In the genomic region with DNA sequence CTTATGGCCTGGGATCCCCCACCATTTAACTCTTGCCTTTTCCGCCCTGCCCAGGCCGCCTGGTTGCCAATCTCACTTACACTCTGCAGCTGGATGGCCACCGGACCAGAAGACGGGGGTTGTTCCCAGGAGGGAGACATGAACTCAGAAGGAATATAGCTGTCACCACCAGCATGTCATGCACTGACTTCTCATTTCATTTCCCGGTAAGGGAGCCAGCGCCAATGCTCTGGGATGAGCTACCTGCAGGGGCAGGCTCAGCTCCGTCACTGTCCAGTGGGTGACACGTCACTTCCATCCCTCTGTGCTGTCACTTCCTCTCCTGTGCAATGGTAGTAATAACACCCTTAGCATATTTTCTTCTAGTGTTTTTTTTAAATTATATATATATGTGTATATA, we compare ENCODE assay signal across 1 cellular context.
TF ChIP-seq lines count a peak whose summit lies in the region.

No MANE protein-coding gene starts in this region.

TF ChIP-seq in K562, 482 proteins besides CTCF, POLR2A, EP300 and RAD21 (continues in another document):
- no peak for TF ChIP-seq HNRNPUL1 (IDR thresholded peaks at IDR 0.05; ENCODE audit: low read length)
- TF ChIP-seq BDP1 (IDR thresholded peaks at IDR 0.05; ENCODE audit: insufficient read depth, insufficient read length), result no peak
- TF ChIP-seq ETV6 (IDR thresholded peaks at IDR 0.05; ENCODE audit: borderline replicate concordance in 1 of 2, low read depth in 2 of 2, low read length in 1 of 2), result no peak
- no peak for TF ChIP-seq ETV6 (CRISPR knock-in tag; IDR thresholded peaks at IDR 0.05; ENCODE audit: borderline replicate concordance)
- no peak for TF ChIP-seq ZNF79 (CRISPR knock-in tag; IDR thresholded peaks at IDR 0.05; ENCODE audit: low read depth)
- TF ChIP-seq CHAMP1 (IDR thresholded peaks at IDR 0.05), result no peak
- TF ChIP-seq, protein P1, sequence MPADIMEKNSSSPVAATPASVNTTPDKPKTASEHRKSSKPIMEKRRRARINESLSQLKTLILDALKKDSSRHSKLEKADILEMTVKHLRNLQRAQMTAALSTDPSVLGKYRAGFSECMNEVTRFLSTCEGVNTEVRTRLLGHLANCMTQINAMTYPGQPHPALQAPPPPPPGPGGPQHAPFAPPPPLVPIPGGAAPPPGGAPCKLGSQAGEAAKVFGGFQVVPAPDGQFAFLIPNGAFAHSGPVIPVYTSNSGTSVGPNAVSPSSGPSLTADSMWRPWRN (IDR thresholded peaks at IDR 0.05; ENCODE audit: low read depth), result no peak
- TF ChIP-seq, protein P2, sequence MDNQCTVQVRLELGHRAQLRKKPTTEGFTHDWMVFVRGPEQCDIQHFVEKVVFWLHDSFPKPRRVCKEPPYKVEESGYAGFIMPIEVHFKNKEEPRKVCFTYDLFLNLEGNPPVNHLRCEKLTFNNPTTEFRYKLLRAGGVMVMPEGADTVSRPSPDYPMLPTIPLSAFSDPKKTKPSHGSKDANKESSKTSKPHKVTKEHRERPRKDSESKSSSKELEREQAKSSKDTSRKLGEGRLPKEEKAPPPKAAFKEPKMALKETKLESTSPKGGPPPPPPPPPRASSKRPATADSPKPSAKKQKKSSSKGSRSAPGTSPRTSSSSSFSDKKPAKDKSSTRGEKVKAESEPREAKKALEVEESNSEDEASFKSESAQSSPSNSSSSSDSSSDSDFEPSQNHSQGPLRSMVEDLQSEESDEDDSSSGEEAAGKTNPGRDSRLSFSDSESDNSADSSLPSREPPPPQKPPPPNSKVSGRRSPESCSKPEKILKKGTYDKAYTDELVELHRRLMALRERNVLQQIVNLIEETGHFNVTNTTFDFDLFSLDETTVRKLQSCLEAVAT (IDR thresholded peaks at IDR 0.05), result no peak
- no peak for TF ChIP-seq GMEB1 (CRISPR knock-in tag; IDR thresholded peaks at IDR 0.05)
- TF ChIP-seq ILF3 (IDR thresholded peaks at IDR 0.05; ENCODE audit: borderline replicate concordance), result no peak
- TF ChIP-seq ZNF518B (CRISPR knock-in tag; IDR thresholded peaks at IDR 0.05), result no peak
- TF ChIP-seq HCFC1 (IDR thresholded peaks at IDR 0.05; ENCODE audit: low read depth, low read length), result no peak
- no peak for TF ChIP-seq BRF1 (IDR thresholded peaks at IDR 0.05; ENCODE audit: borderline replicate concordance, extremely low read depth, insufficient read length)
- peak; percentile 83 for TF ChIP-seq CREM (IDR thresholded peaks at IDR 0.05; ENCODE audit: low read depth)
- no peak for TF ChIP-seq SIN3B (IDR thresholded peaks at IDR 0.05; ENCODE audit: low read depth)
- no peak for TF ChIP-seq POLR2G (IDR thresholded peaks at IDR 0.05; ENCODE audit: low read depth, low read length)
- TF ChIP-seq ATF3 (IDR thresholded peaks at IDR 0.05), result no peak
- no peak for TF ChIP-seq ATF3 (CRISPR knock-in tag; conservative IDR thresholded peaks at IDR 0.05)
- TF ChIP-seq ZBTB17 (CRISPR knock-in tag; IDR thresholded peaks at IDR 0.05), result no peak
- TF ChIP-seq CREB1 (IDR thresholded peaks at IDR 0.05), result peak; percentile 58; the same call in 1 of the 2 replicates
- peak; percentile 62; the same call in 1 of the 2 replicates for TF ChIP-seq CREB1 (CRISPR knock-in tag; IDR thresholded peaks at IDR 0.05)
- TF ChIP-seq RBM17 (IDR thresholded peaks at IDR 0.05; ENCODE audit: borderline replicate concordance, low read depth, low read length), result no peak
- no peak for TF ChIP-seq ZNF830 (CRISPR knock-in tag; IDR thresholded peaks at IDR 0.05)
- no peak for TF ChIP-seq NFXL1 (CRISPR knock-in tag; IDR thresholded peaks at IDR 0.05)
- no peak for TF ChIP-seq NELFE (IDR thresholded peaks at IDR 0.05; ENCODE audit: insufficient read depth, insufficient read length)
- no peak for TF ChIP-seq CREB3 (tag; conservative IDR thresholded peaks at IDR 0.05; ENCODE audit: low read depth)
- no peak for TF ChIP-seq SP2 (IDR thresholded peaks at IDR 0.05; ENCODE audit: extremely low read depth, low read depth, low read length, poor library complexity, severe bottlenecking)
- TF ChIP-seq DIDO1 (tag; IDR thresholded peaks at IDR 0.05; ENCODE audit: low read depth), result no peak
- TF ChIP-seq, protein P3, sequence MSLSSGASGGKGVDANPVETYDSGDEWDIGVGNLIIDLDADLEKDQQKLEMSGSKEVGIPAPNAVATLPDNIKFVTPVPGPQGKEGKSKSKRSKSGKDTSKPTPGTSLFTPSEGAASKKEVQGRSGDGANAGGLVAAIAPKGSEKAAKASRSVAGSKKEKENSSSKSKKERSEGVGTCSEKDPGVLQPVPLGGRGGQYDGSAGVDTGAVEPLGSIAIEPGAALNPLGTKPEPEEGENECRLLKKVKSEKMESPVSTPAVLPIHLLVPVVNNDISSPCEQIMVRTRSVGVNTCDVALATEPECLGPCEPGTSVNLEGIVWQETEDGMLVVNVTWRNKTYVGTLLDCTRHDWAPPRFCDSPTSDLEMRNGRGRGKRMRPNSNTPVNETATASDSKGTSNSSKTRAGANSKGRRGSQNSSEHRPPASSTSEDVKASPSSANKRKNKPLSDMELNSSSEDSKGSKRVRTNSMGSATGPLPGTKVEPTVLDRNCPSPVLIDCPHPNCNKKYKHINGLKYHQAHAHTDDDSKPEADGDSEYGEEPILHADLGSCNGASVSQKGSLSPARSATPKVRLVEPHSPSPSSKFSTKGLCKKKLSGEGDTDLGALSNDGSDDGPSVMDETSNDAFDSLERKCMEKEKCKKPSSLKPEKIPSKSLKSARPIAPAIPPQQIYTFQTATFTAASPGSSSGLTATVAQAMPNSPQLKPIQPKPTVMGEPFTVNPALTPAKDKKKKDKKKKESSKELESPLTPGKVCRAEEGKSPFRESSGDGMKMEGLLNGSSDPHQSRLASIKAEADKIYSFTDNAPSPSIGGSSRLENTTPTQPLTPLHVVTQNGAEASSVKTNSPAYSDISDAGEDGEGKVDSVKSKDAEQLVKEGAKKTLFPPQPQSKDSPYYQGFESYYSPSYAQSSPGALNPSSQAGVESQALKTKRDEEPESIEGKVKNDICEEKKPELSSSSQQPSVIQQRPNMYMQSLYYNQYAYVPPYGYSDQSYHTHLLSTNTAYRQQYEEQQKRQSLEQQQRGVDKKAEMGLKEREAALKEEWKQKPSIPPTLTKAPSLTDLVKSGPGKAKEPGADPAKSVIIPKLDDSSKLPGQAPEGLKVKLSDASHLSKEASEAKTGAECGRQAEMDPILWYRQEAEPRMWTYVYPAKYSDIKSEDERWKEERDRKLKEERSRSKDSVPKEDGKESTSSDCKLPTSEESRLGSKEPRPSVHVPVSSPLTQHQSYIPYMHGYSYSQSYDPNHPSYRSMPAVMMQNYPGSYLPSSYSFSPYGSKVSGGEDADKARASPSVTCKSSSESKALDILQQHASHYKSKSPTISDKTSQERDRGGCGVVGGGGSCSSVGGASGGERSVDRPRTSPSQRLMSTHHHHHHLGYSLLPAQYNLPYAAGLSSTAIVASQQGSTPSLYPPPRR (CRISPR knock-in tag; IDR thresholded peaks at IDR 0.05; ENCODE audit: borderline replicate concordance), result no peak
- TF ChIP-seq E2F8 (IDR thresholded peaks at IDR 0.05; ENCODE audit: low read depth, partially characterized antibody), result no peak
- no peak for TF ChIP-seq ESRRB (CRISPR knock-in tag; IDR thresholded peaks at IDR 0.05; ENCODE audit: borderline replicate concordance)
- TF ChIP-seq POLR2AphosphoS5 (IDR thresholded peaks at IDR 0.05; ENCODE audit: control insufficient read depth, insufficient read depth, low read depth, low read length), result no peak
- no peak for TF ChIP-seq ZBTB2 (IDR thresholded peaks at IDR 0.05)
- TF ChIP-seq BRCA1 (IDR thresholded peaks at IDR 0.05), result no peak
- no peak for TF ChIP-seq BRCA1 (CRISPR knock-in tag; IDR thresholded peaks at IDR 0.05)
- TF ChIP-seq KDM5B (IDR thresholded peaks at IDR 0.05; ENCODE audit: insufficient replicate concordance, low read depth, low read length), result peak; percentile 69
